In the genomic region with DNA sequence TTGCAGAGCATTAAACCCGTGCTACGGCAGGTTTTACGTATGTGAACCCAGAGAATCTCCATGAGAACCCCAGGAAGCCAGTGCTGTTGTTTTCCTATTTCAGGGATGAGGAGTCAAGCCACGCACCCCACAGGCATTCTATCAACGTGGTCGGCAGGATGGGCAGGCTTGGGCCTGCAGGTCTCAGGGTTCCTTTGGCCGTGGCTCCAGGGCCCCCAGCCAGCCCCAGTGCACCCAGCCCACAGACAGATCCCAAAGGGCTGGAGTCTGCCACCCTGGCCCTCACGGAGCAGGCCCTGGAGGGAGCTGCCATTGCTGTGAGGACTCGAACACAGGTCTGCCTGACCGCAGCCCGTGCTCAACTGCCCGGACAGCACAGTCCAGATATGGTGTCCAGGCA, we compare ENCODE assay signal across 16 cellular contexts.
DNase-seq lines count a peak whose midpoint lies in the region; ATAC-seq, FAIRE-seq and TF ChIP-seq lines count a peak whose summit lies in the region.
"Had no signal": no experiment of that assay in that cellular context is flagged by ENCODE, and none has a peak within 500 bp of the region (broad histone marks: within the 10 kb centered on the region; RNA-seq: fewer than 3 reads in every experiment).

No MANE protein-coding gene starts in this region.

- TF ChIP-seq CTCF in GM23338 (conservative IDR thresholded peaks at IDR 0.05; ENCODE audit: low read depth in 2 of 2) (no peak), K562 (IDR thresholded peaks at IDR 0.05 in 2 of 3, conservative IDR thresholded peaks at IDR 0.05 in 1 of 3; ENCODE audit: insufficient read depth in 2 of 3, low read depth in 1 of 3, low read length in 3 of 3) (no peak), keratinocyte (optimal IDR thresholded peaks at IDR 0.05 in 1 of 3, IDR thresholded peaks at IDR 0.05 in 1 of 3, conservative IDR thresholded peaks at IDR 0.05 in 1 of 3; ENCODE audit: extremely low read depth in 1 of 3, insufficient read depth in 2 of 3, low read length in 3 of 3) (no peak), nephron progenitor cell (IDR thresholded peaks at IDR 0.05) (no peak)

- no peak overlapping the region; the same call in 1 of the 2 replicates for H3K27ac ChIP-seq in GM23338 (ENCODE audit: low read depth)
- 0 out of 3 replicates have a peak overlapping the region, but pooled peaks have one; percentile 5 for H3K27ac ChIP-seq in K562 (ENCODE audit: extremely low read depth, low read depth, low read length)
- peak overlapping the region; percentile 96 for H3K27ac ChIP-seq in keratinocyte (ENCODE audit: control insufficient read depth, insufficient read depth, low read length)
- H3K27ac ChIP-seq: KMS-11, PC-9 had no signal

- H4K20me1 ChIP-seq in GM23338 (replicated peaks; ENCODE audit: insufficient read depth) (no peaks in the 10 kb centered on the region; the same call in 1 of the 2 replicates), K562 (replicated peaks; ENCODE audit: control insufficient read depth, insufficient read depth, low read length) (no peaks in the 10 kb centered on the region; the same call in 1 of the 2 replicates), keratinocyte (ENCODE audit: control insufficient read depth, extremely low read depth, insufficient read depth, low read length) (peaks cover 32% of the 10 kb centered on the region)

- H3K27ac Mint-ChIP-seq in GM23338: 0 out of 2 replicates have a peak overlapping the region, but pooled peaks have one; percentile 67
- peak overlapping the region; percentile 83 for H3K27ac Mint-ChIP-seq in stimulated activated effector memory CD8-positive, alpha-beta T cell treated with anti-CD3 and anti-CD28 coated beads, Interleukin-12 subunit alpha, Interleukin-12 subunit beta, amount 100 ng/mL, for 72 hours
- H3K27ac Mint-ChIP-seq in nephron progenitor cell: no peak overlapping the region
- H3K27ac Mint-ChIP-seq: activated T-cell treated with anti-CD3 and anti-CD28 coated beads, Interleukin-2, amount 50 U/mL, for 72 hours had no signal

- peaks cover 35% of the 10 kb centered on the region for H3K4me1 Mint-ChIP-seq in GM23338
- peaks cover 7% of the 10 kb centered on the region for H3K4me1 Mint-ChIP-seq in stimulated activated effector memory CD8-positive, alpha-beta T cell treated with anti-CD3 and anti-CD28 coated beads, Interleukin-12 subunit alpha, Interleukin-12 subunit beta, amount 100 ng/mL, for 72 hours
- peaks cover 30% of the 10 kb centered on the region for H3K4me1 Mint-ChIP-seq in nephron progenitor cell

- H3K79me2 ChIP-seq in GM23338 (replicated peaks; ENCODE audit: insufficient read depth): peaks cover 14% of the 10 kb centered on the region
- H3K79me2 ChIP-seq in K562 (ENCODE audit: control insufficient read depth, insufficient read depth, low read length): peaks cover 17% of the 10 kb centered on the region
- peaks cover 87% of the 10 kb centered on the region for H3K79me2 ChIP-seq in keratinocyte (ENCODE audit: control insufficient read depth, insufficient read depth, low read length)

- peaks cover 22% of the 10 kb centered on the region for H3K4me1 ChIP-seq in GM23338 (ENCODE audit: insufficient read depth)
- peaks cover 14 to 39% of the 10 kb centered on the region in 2 experiments for H3K4me1 ChIP-seq in K562 (replicated peaks in 1 of 2; ENCODE audit: control insufficient read depth in 2 of 2, insufficient read depth in 2 of 2, low read length in 2 of 2)
- peaks cover 57% of the 10 kb centered on the region for H3K4me1 ChIP-seq in keratinocyte (ENCODE audit: control insufficient read depth, extremely low read depth, insufficient read depth, low read length)

- H3F3A ChIP-seq in GM23338 (replicated peaks; ENCODE audit: low read depth): no peaks in the 10 kb centered on the region

- WGBS in K562 (ENCODE audit: insufficient coverage, low coverage, missing lambda C conversion rate): 60% methylated on average over 11 of the region's 12 CpGs

- intact Hi-C loops in K562 (cut with micrococcal nuclease): loop anchor here (5.0 kb wide), 1 partner anchor 42 kb away; no protein-coding TSS in a partner anchor

- H3K9me3 ChIP-seq in K562 (replicated peaks; ENCODE audit: control insufficient read depth, insufficient read depth, low read depth, low read length): no peaks in the 10 kb centered on the region
- no peaks in the 10 kb centered on the region for H3K9me3 ChIP-seq in keratinocyte (ENCODE audit: control insufficient read depth, low read depth, low read length)

- H3K36me3 ChIP-seq in GM23338 (ENCODE audit: insufficient read depth): no peaks in the 10 kb centered on the region
- peaks cover 23% of the 10 kb centered on the region; the same call in 2 of the 3 replicates for H3K36me3 ChIP-seq in K562 (ENCODE audit: control insufficient read depth, insufficient read depth, low read length)
- peaks cover 29 to 36% of the 10 kb centered on the region in 2 experiments for H3K36me3 ChIP-seq in keratinocyte (ENCODE audit: control insufficient read depth in 2 of 2, extremely low read depth in 1 of 2, insufficient read depth in 2 of 2, low read length in 2 of 2)

- no peaks in the 10 kb centered on the region for H3K9me2 ChIP-seq in GM23338 (ENCODE audit: insufficient read depth)

- in situ Hi-C loops in K562 (cut with MboI): no loop called here

- H3K27me3 Mint-ChIP-seq in GM23338 (ENCODE audit: insufficient read depth, low read depth, poor library complexity): peaks cover 11% of the 10 kb centered on the region
- H3K27me3 Mint-ChIP-seq in nephron progenitor cell (ENCODE audit: low read depth, poor library complexity): peaks cover 4% of the 10 kb centered on the region

- CTCF ChIA-PET in K562 (lab: Yijun Ruan, JAX; ENCODE audit: low intra/inter-chr PET ratio): no interaction called here

- H3K9me3 Mint-ChIP-seq in GM23338 (no peaks in the 10 kb centered on the region), nephron progenitor cell (no peaks in the 10 kb centered on the region)
- H3K9me3 Mint-ChIP-seq in stimulated activated effector memory CD8-positive, alpha-beta T cell treated with anti-CD3 and anti-CD28 coated beads, Interleukin-12 subunit alpha, Interleukin-12 subunit beta, amount 100 ng/mL, for 72 hours: no peaks in the 10 kb centered on the region
- H3K9me3 Mint-ChIP-seq: activated T-cell treated with anti-CD3 and anti-CD28 coated beads, Interleukin-2, amount 50 U/mL, for 72 hours had no signal

- no TSS peak for BruUV-seq in K562 (replicated peaks; lab: Mats Ljungman, UMichigan)

- H3K36me3 Mint-ChIP-seq in GM23338 (ENCODE audit: low read depth) (peaks cover 9% of the 10 kb centered on the region; the same call in 2 of the 3 replicates), nephron progenitor cell (ENCODE audit: low read depth) (peaks cover 12% of the 10 kb centered on the region)
- peaks cover 12% of the 10 kb centered on the region for H3K36me3 Mint-ChIP-seq in stimulated activated effector memory CD8-positive, alpha-beta T cell treated with anti-CD3 and anti-CD28 coated beads, Interleukin-12 subunit alpha, Interleukin-12 subunit beta, amount 100 ng/mL, for 72 hours

- TF ChIP-seq POLR2A in K562 (conservative IDR thresholded peaks at IDR 0.05): no peak

- ATAC-seq in GM23338: no peak
- ATAC-seq in K562: no peak
- ATAC-seq in stimulated activated effector memory CD8-positive, alpha-beta T cell treated with anti-CD3 and anti-CD28 coated beads, Interleukin-12 subunit alpha, Interleukin-12 subunit beta, amount 100 ng/mL, for 72 hours: no peak
- ATAC-seq in GM19328 (IDR thresholded peaks at IDR 0.05; ENCODE audit: unreplicated experiment): no peak
- ATAC-seq: activated T-cell treated with anti-CD3 and anti-CD28 coated beads, Interleukin-2, amount 50 U/mL, for 72 hours had no signal

- H3K9me1 ChIP-seq in K562 (ENCODE audit: control insufficient read depth, insufficient read depth, low read length) (no peaks in the 10 kb centered on the region), keratinocyte (ENCODE audit: control insufficient read depth, extremely low read depth, insufficient read depth, low read length) (peaks cover 10% of the 10 kb centered on the region)

- no peak for FAIRE-seq in K562 (lab: Jason Lieb, UNC)
- peak; percentile 97 for FAIRE-seq in keratinocyte (lab: Jason Lieb, UNC)
- FAIRE-seq: D721Med had no signal

- TF ChIP-seq RAD21 in K562 (CRISPR knock-in tag; conservative IDR thresholded peaks at IDR 0.05 in 1 of 2, IDR thresholded peaks at IDR 0.05 in 1 of 2): no peak

- H3K4me3 Mint-ChIP-seq in GM23338: no peak overlapping the region
- H3K4me3 Mint-ChIP-seq in stimulated activated effector memory CD8-positive, alpha-beta T cell treated with anti-CD3 and anti-CD28 coated beads, Interleukin-12 subunit alpha, Interleukin-12 subunit beta, amount 100 ng/mL, for 72 hours: no peak overlapping the region
- no peak overlapping the region for H3K4me3 Mint-ChIP-seq in nephron progenitor cell
- H3K4me3 Mint-ChIP-seq: activated T-cell treated with anti-CD3 and anti-CD28 coated beads, Interleukin-2, amount 50 U/mL, for 72 hours had no signal

- H3K27me3 ChIP-seq in GM23338 (ENCODE audit: insufficient read depth) (no peaks in the 10 kb centered on the region), K562 (ENCODE audit: control insufficient read depth in 2 of 2, insufficient read depth in 2 of 2, low read length in 2 of 2) (no peaks in the 10 kb centered on the region), keratinocyte (ENCODE audit: control insufficient read depth, extremely low read depth, insufficient read depth, low read length) (no peaks in the 10 kb centered on the region)
- H3K27me3 ChIP-seq: dorsolateral prefrontal cortex had no signal

- DNase-seq in GM23338 (ENCODE audit: low spot score) (no peak), K562 (ENCODE audit: extremely low read depth in 1 of 4, low spot score in 3 of 4) (no peak), keratinocyte (ENCODE audit: low read depth, low spot score) (no peak), NCI-H524 treated with DMSO at 0.1 percent for 48 hours (lab: John Stamatoyannopoulos, UW) (no peak), NCI-H345 treated with DMSO at 0.1 percent for 48 hours (lab: John Stamatoyannopoulos, UW; ENCODE audit: unreplicated experiment) (no peak), nephron progenitor cell (no peak)
- DNase-seq in stimulated activated effector memory CD8-positive, alpha-beta T cell treated with anti-CD3 and anti-CD28 coated beads, Interleukin-12 subunit alpha, Interleukin-12 subunit beta, amount 100 ng/mL, for 72 hours (ENCODE audit: low spot score in 2 of 2): no peak
- DNase-seq: activated CD4-positive, alpha-beta T cell treated with anti-CD3 and anti-CD28 coated beads for 1 hour; activated T-cell treated with anti-CD3 and anti-CD28 coated beads, Interleukin-2, amount 50 U/mL, for 72 hours; dorsolateral prefrontal cortex; NCI-H526 treated with DMSO at 0.1 percent for 48 hours; PC-9; stimulated activated naive CD4-positive, alpha-beta T cell had no signal

- no peak overlapping the region for H3K4me2 ChIP-seq in GM23338
- H3K4me2 ChIP-seq in K562 (ENCODE audit: insufficient read depth, low read length): no peak overlapping the region
- peak overlapping the region; percentile 83 for H3K4me2 ChIP-seq in keratinocyte (ENCODE audit: control insufficient read depth, extremely low read depth, insufficient read depth, low read depth, low read length)
- H3K4me2 ChIP-seq: KMS-11, PC-9 had no signal

- H2AFZ ChIP-seq in GM23338 (no peak overlapping the region), K562 (ENCODE audit: low read depth, low read length) (no peak overlapping the region), keratinocyte (ENCODE audit: control insufficient read depth, low read length) (no peak overlapping the region)
- H2AFZ ChIP-seq: PC-9 had no signal

- dilution Hi-C loops in keratinocyte (cut with MboI; ENCODE audit: extremely low pct_ligation_motif_present, low sequenced_read_pairs): no loop called here

- peak overlapping the region in 1 of 2 experiments; percentile 70; a peak in 1 of 4 replicates for H3K9ac ChIP-seq in K562 (ENCODE audit: insufficient read depth in 1 of 2, low read depth in 2 of 2, low read length in 2 of 2)
- H3K9ac ChIP-seq in keratinocyte (ENCODE audit: control insufficient read depth, extremely low read depth, insufficient read depth, low read length): peak overlapping the region; percentile 83
- H3K9ac ChIP-seq: KMS-11 had no signal

- TF ChIP-seq EP300 in K562 (IDR thresholded peaks at IDR 0.05; ENCODE audit: low read length): no peak

- H3K4me3 ChIP-seq in GM23338: no peak overlapping the region
- H3K4me3 ChIP-seq in K562: no peak overlapping the region
- peak overlapping the region in 2 of 3 experiments; percentile 44 to 53 for H3K4me3 ChIP-seq in keratinocyte (ENCODE audit: control insufficient read depth in 2 of 3, extremely low read depth in 1 of 3, insufficient read depth in 2 of 3, low read depth in 1 of 3, low read length in 3 of 3)
- H3K4me3 ChIP-seq: dorsolateral prefrontal cortex, PC-9 had no signal

- POLR2A ChIA-PET in K562 (lab: Yijun Ruan, JAX): interaction anchor here (0.8 kb wide), 1 partner anchor 18 kb away, joined by 5 read pairs; no protein-coding TSS in a partner anchor

Comparison
In these comparisons a context has a peak if more than half of its experiments do, and no peak if none do; other contexts are left out.
1. H3K4me3 ChIP-seq: peak in keratinocyte (2 of 3); none in GM23338 (single experiment) and K562 (single experiment).